Comparison of ENCODE assay signal across 10 cellular contexts in genomic region chr19:38046254-38047047, GRCh38.
A peak's percentile ranks its signal among the peaks of the same experiment; 100 is the strongest.
DNase-seq lines count a peak whose midpoint lies in the region; ATAC-seq and TF ChIP-seq lines count a peak whose summit lies in the region.
"Had no signal": no experiment of that assay in that cellular context is flagged by ENCODE, and none has a peak within 500 bp of the region (broad histone marks: within the 10 kb centered on the region; RNA-seq: fewer than 3 reads in every experiment).

No MANE protein-coding gene starts in this region.

- peaks cover 31% of the 10 kb centered on the region for H3K4me1 ChIP-seq in CD8-positive, alpha-beta T cell (ENCODE audit: insufficient read depth, low read length)
- H3K4me1 ChIP-seq in effector memory CD4-positive, alpha-beta T cell (ENCODE audit: control insufficient read depth, insufficient read depth, low read length, poor library complexity, severe bottlenecking), result peaks cover 19% of the 10 kb centered on the region
- H3K4me1 ChIP-seq in tibial nerve, result no peaks in the 10 kb centered on the region

- peaks cover 2% of the 10 kb centered on the region for H3K36me3 Mint-ChIP-seq in CD8-positive, alpha-beta T cell
- H3K36me3 Mint-ChIP-seq: natural killer cell had no signal

- POLR2A ChIA-PET in CD8-positive, alpha-beta T cell (lab: Charles Lee), result no interaction called here

- H3K4me3 ChIP-seq in CD8-positive, alpha-beta T cell (ENCODE audit: low read depth, low read length), result no peak overlapping the region
- H3K4me3 ChIP-seq in effector memory CD4-positive, alpha-beta T cell (ENCODE audit: insufficient read depth, low read depth, low read length, poor library complexity, severe bottlenecking), result no peak overlapping the region
- no peak overlapping the region for H3K4me3 ChIP-seq in MG63
- H3K4me3 ChIP-seq in tibial nerve, result no peak overlapping the region

- no peaks in the 10 kb centered on the region for H3K27me3 ChIP-seq in CD8-positive, alpha-beta T cell (ENCODE audit: insufficient read depth, low read length)
- no peaks in the 10 kb centered on the region for H3K27me3 ChIP-seq in effector memory CD4-positive, alpha-beta T cell (replicated peaks; ENCODE audit: control insufficient read depth, insufficient read depth, low read length, poor library complexity, severe bottlenecking)
- H3K27me3 ChIP-seq in MG63, result no peaks in the 10 kb centered on the region
- no peaks in the 10 kb centered on the region for H3K27me3 ChIP-seq in tibial nerve

- H3K27me3 Mint-ChIP-seq in CD8-positive, alpha-beta T cell (ENCODE audit: low read depth), result no peaks in the 10 kb centered on the region

- H3K36me3 ChIP-seq in CD8-positive, alpha-beta T cell (ENCODE audit: insufficient read depth, low read length), result no peaks in the 10 kb centered on the region
- H3K36me3 ChIP-seq in effector memory CD4-positive, alpha-beta T cell (ENCODE audit: control insufficient read depth, insufficient read depth, low read length), result no peaks in the 10 kb centered on the region
- H3K36me3 ChIP-seq in MG63, result no peaks in the 10 kb centered on the region
- H3K36me3 ChIP-seq in tibial nerve, result no peaks in the 10 kb centered on the region

- no peaks in the 10 kb centered on the region for H3K9me3 ChIP-seq in CD8-positive, alpha-beta T cell (ENCODE audit: low read length)
- H3K9me3 ChIP-seq in effector memory CD4-positive, alpha-beta T cell (ENCODE audit: control insufficient read depth, low read length), result no peaks in the 10 kb centered on the region
- H3K9me3 ChIP-seq in MG63, result peaks cover 2% of the 10 kb centered on the region; the same call in 1 of the 2 replicates
- peaks cover 0 to 7% (median 0%) of the 10 kb centered on the region in 4 donors for H3K9me3 ChIP-seq in tibial nerve

- TF ChIP-seq EP300 in tibial nerve (IDR thresholded peaks at IDR 0.05), result no peak

- peak overlapping the region; percentile 98 for H3K27ac Mint-ChIP-seq in CD8-positive, alpha-beta T cell

- ATAC-seq in CD8-positive, alpha-beta T cell, result no peak
- ATAC-seq in GM18909 (IDR thresholded peaks at IDR 0.05; ENCODE audit: poor library complexity, unreplicated experiment) (peak; percentile 33), HG03342 (IDR thresholded peaks at IDR 0.05; ENCODE audit: unreplicated experiment) (peak; percentile 29)
- ATAC-seq: natural killer cell had no signal

- intact Hi-C loops in CD8-positive, alpha-beta T cell (cut with DNase I, micrococcal nuclease), result loop anchor here (5.0 to 10.0 kb wide), 3 partner anchors 178 to 1362 kb away; partner anchors contain the start of genes CATSPERG (in 2 of the 2), DPF1 (in 1 of the 2) and ZNF567 (in 1 of the 2)

- H3K4me3 Mint-ChIP-seq in CD8-positive, alpha-beta T cell, result no peak overlapping the region
- H3K4me3 Mint-ChIP-seq: natural killer cell had no signal

- DNase-seq in CD8-positive, alpha-beta T cell, result no peak
- no peak for DNase-seq in effector memory CD4-positive, alpha-beta T cell
- DNase-seq in NCI-H345 (lab: John Stamatoyannopoulos, UW) (no peak), MG63 (no peak), NCI-H1048 (lab: John Stamatoyannopoulos, UW) (no peak), tibial nerve (ENCODE audit: low spot score in 2 of 2) (no peak)
- DNase-seq: natural killer cell, NCI-H1436 had no signal

- no peaks in the 10 kb centered on the region for H3K9me3 Mint-ChIP-seq in CD8-positive, alpha-beta T cell
- H3K9me3 Mint-ChIP-seq: natural killer cell had no signal

- H3K27ac ChIP-seq in CD8-positive, alpha-beta T cell (ENCODE audit: low read depth, low read length), result no peak overlapping the region
- peak overlapping the region; percentile 5 for H3K27ac ChIP-seq in effector memory CD4-positive, alpha-beta T cell (ENCODE audit: insufficient read depth, low read length, poor library complexity, severe bottlenecking)
- H3K27ac ChIP-seq in tibial nerve, result peak overlapping the region in 1 of 4 donors; percentile 51

- no peak for TF ChIP-seq CTCF in CD8-positive, alpha-beta T cell (IDR thresholded peaks at IDR 0.05)
- no peak for TF ChIP-seq CTCF in tibial nerve (IDR thresholded peaks at IDR 0.05)

- no peak for TF ChIP-seq POLR2A in tibial nerve (IDR thresholded peaks at IDR 0.05)

- 85 to 86% methylated on average over 12 to 17 of the region's 21 CpGs for WGBS in tibial nerve, 2 donors

- CTCF ChIA-PET in CD8-positive, alpha-beta T cell (lab: Charles Lee), result interaction anchor here (0.6 to 1.4 kb wide), 2 partner anchors 47 to 1459 kb away, joined by 3 to 5 read pairs; no protein-coding TSS in a partner anchor

- H3K4me1 Mint-ChIP-seq in CD8-positive, alpha-beta T cell (ENCODE audit: low read depth), result peaks cover 54% of the 10 kb centered on the region
